ENCODE assay signal across 9 cellular contexts in the genomic region with DNA sequence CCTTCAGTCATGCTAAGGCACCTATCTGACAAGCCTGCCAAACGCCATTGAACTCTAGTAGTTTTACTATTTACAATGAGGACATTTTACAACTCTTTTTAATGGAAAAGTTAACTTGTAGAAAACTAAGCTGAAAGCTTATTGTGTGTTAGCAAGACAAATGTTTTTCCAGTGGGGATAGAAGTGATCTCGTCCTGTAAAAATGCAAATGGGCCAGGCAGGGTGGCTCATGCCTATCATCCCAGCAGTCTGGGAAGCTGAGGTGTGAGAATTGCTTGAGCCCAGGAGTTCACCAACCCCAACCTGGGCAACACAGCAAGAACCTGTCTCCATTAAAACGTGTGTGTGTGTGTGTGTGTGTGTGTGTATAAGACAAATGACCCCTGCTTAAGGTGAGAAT. TPM values are rescaled to one million over a fixed set of nuclear protein-coding genes. Genes with fewer than 3 reads are reported as not detected.
DNase-seq lines count a peak whose midpoint lies in the region; ATAC-seq and TF ChIP-seq lines count a peak whose summit lies in the region.
"Had no signal": no experiment of that assay in that cellular context is flagged by ENCODE, and none has a peak within 500 bp of the region (broad histone marks: within the 10 kb centered on the region; RNA-seq: fewer than 3 reads in every experiment).

No MANE protein-coding gene starts in this region.

- peak overlapping the region; percentile 94 for H3K4me3 Mint-ChIP-seq in activated T-helper 1 cell treated with anti-CD3 and anti-CD28 coated beads, Interleukin-12 subunit alpha, Interleukin-12 subunit beta, Interleukin-2, Interleukin-4 antibody, amounts not matched to agents 30 ng/mL and 10 ng/mL and 1 ng/mL, durations not matched to agents 14 hours and 24 hours and 36 hours

- H3K9me3 Mint-ChIP-seq in activated T-helper 1 cell treated with anti-CD3 and anti-CD28 coated beads, Interleukin-12 subunit alpha, Interleukin-12 subunit beta, Interleukin-2, Interleukin-4 antibody, amounts not matched to agents 30 ng/mL and 10 ng/mL and 1 ng/mL, durations not matched to agents 14 hours and 24 hours and 36 hours = peaks cover 5% of the 10 kb centered on the region

- no peaks in the 10 kb centered on the region for H3K27me3 ChIP-seq in right atrium auricular region

- no peak for TF ChIP-seq CTCF in right atrium auricular region (IDR thresholded peaks at IDR 0.05)

- no peaks in the 10 kb centered on the region for H3K9me3 ChIP-seq in right atrium auricular region

- ATAC-seq in left ventricle myocardium superior = no peak
- ATAC-seq in HG02610 (IDR thresholded peaks at IDR 0.05; ENCODE audit: unreplicated experiment) = no peak

- H3K36me3 ChIP-seq in right atrium auricular region = no peaks in the 10 kb centered on the region

- peaks cover 6% of the 10 kb centered on the region for H3K36me3 Mint-ChIP-seq in activated T-helper 1 cell treated with anti-CD3 and anti-CD28 coated beads, Interleukin-12 subunit alpha, Interleukin-12 subunit beta, Interleukin-2, Interleukin-4 antibody, amounts not matched to agents 30 ng/mL and 10 ng/mL and 1 ng/mL, durations not matched to agents 14 hours and 24 hours and 36 hours (ENCODE audit: low read depth)

- no peak for DNase-seq in right atrium auricular region (ENCODE audit: low spot score)
- DNase-seq in left ventricle myocardium superior = no peak
- no peak for DNase-seq in activated T-helper 1 cell treated with anti-CD3 and anti-CD28 coated beads, Interleukin-12 subunit alpha, Interleukin-12 subunit beta, Interleukin-2, Interleukin-4 antibody, amounts not matched to agents 30 ng/mL and 10 ng/mL and 1 ng/mL, durations not matched to agents 14 hours and 24 hours and 36 hours (ENCODE audit: low spot score)
- peak; percentile 37 for DNase-seq in kidney glomerular epithelial cell (lab: John Stamatoyannopoulos, UW)
- no peak for DNase-seq in hepatic stellate cell (ENCODE audit: low spot score)
- no peak for DNase-seq in GM19238 (ENCODE audit: insufficient read length, low spot score)
- DNase-seq in amygdala (lab: John Stamatoyannopoulos, UW) = no peak
- DNase-seq: NCI-H2227 treated with DMSO at 0.1 percent for 48 hours had no signal

- H3K4me1 Mint-ChIP-seq in activated T-helper 1 cell treated with anti-CD3 and anti-CD28 coated beads, Interleukin-12 subunit alpha, Interleukin-12 subunit beta, Interleukin-2, Interleukin-4 antibody, amounts not matched to agents 30 ng/mL and 10 ng/mL and 1 ng/mL, durations not matched to agents 14 hours and 24 hours and 36 hours (ENCODE audit: low read depth) = peaks cover 59% of the 10 kb centered on the region

- no peak overlapping the region for H3K4me3 ChIP-seq in right atrium auricular region

- H3K27me3 Mint-ChIP-seq in activated T-helper 1 cell treated with anti-CD3 and anti-CD28 coated beads, Interleukin-12 subunit alpha, Interleukin-12 subunit beta, Interleukin-2, Interleukin-4 antibody, amounts not matched to agents 30 ng/mL and 10 ng/mL and 1 ng/mL, durations not matched to agents 14 hours and 24 hours and 36 hours (ENCODE audit: insufficient read depth) = no peaks in the 10 kb centered on the region

- peaks cover 5 to 47% of the 10 kb centered on the region in 2 donors for H3K4me1 ChIP-seq in right atrium auricular region

- peak overlapping the region; percentile 20 to 84 for H3K27ac ChIP-seq in right atrium auricular region

- H3K27ac Mint-ChIP-seq in activated T-helper 1 cell treated with anti-CD3 and anti-CD28 coated beads, Interleukin-12 subunit alpha, Interleukin-12 subunit beta, Interleukin-2, Interleukin-4 antibody, amounts not matched to agents 30 ng/mL and 10 ng/mL and 1 ng/mL, durations not matched to agents 14 hours and 24 hours and 36 hours = peak overlapping the region; percentile 92

- intact Hi-C loops in left ventricle myocardium superior (cut with micrococcal nuclease) = no loop called here
- intact Hi-C loops in activated T-helper 1 cell treated with anti-CD3 and anti-CD28 coated beads, Interleukin-12 subunit alpha, Interleukin-12 subunit beta, Interleukin-2, Interleukin-4 antibody, amounts not matched to agents 30 ng/mL and 10 ng/mL and 1 ng/mL, durations not matched to agents 14 hours and 24 hours and 36 hours (cut with micrococcal nuclease) = loop anchor here (5.0 to 10.0 kb wide), 5 partner anchors 311 to 576 kb away; a partner anchor contains a TSS

RNA-seq across cellular contexts. Expression of a gene that starts 1.2 kb away (rescaled TPM):
- total RNA-seq in right atrium auricular region (10 to 100 TPM; 21.4 to 24.1 TPM), left ventricle myocardium superior (23.4 TPM)
- 96.3 and 102 TPM in 2 replicates for total RNA-seq in activated T-helper 1 cell treated with anti-CD3 and anti-CD28 coated beads, Interleukin-12 subunit alpha, Interleukin-12 subunit beta, Interleukin-2, Interleukin-4 antibody, amounts not matched to agents 30 ng/mL and 10 ng/mL and 1 ng/mL, durations not matched to agents 14 hours and 24 hours and 36 hours
